1 cellular context compared by ENCODE assay signal in genomic region chr2:135745545-135745944, GRCh38.
A peak's percentile ranks its signal among the peaks of the same experiment; 100 is the strongest.
TF ChIP-seq lines count a peak whose summit lies in the region.

No MANE protein-coding gene starts in this region.

TF ChIP-seq in IMR-90, 13 proteins besides CTCF, POLR2A, EP300 and RAD21 (continued from another document):
- TF ChIP-seq BHLHE40 (IDR thresholded peaks at IDR 0.05; ENCODE audit: low read depth, low read length) (no peak), SMC3 (IDR thresholded peaks at IDR 0.05; ENCODE audit: low read depth, low read length) (no peak), MAFK (IDR thresholded peaks at IDR 0.05; ENCODE audit: low read depth, low read length) (no peak), FOS (IDR thresholded peaks at IDR 0.05; ENCODE audit: low read depth, low read length) (peak; percentile 60; the same call in 1 of the 2 replicates), RCOR1 (IDR thresholded peaks at IDR 0.05; ENCODE audit: insufficient replicate concordance, low read length) (no peak)
